ENCODE assay signal across 21 cellular contexts in genomic region chr14:93462479-93462878, GRCh38. TPM values are rescaled to one million over a fixed set of nuclear protein-coding genes. Genes with fewer than 3 reads are reported as not detected.
DNase-seq lines count a peak whose midpoint lies in the region; FAIRE-seq and TF ChIP-seq lines count a peak whose summit lies in the region.
"Had no signal": no experiment of that assay in that cellular context is flagged by ENCODE, and none has a peak within 500 bp of the region (broad histone marks: within the 10 kb centered on the region; RNA-seq: fewer than 3 reads in every experiment).

No MANE protein-coding gene starts in this region.

- H3K27ac Mint-ChIP-seq in nephron progenitor cell: peak overlapping the region; percentile 60
- H3K27ac Mint-ChIP-seq: CD4-positive, alpha-beta T cell; HFFc6 had no signal

- no peak for FAIRE-seq in GM12892 (lab: Jason Lieb, UNC)
- FAIRE-seq: G401.6, GM12891, GM19239, HepG2, HTR-8/SVneo had no signal

- peaks cover 5% of the 10 kb centered on the region for H3K27me3 Mint-ChIP-seq in nephron progenitor cell (ENCODE audit: low read depth, poor library complexity)

- peak overlapping the region; percentile 61 for H3K9ac ChIP-seq in Loucy (ENCODE audit: low read depth, low read length, poor library complexity, severe bottlenecking)

- H3K4me3 Mint-ChIP-seq in nephron progenitor cell: no peak overlapping the region
- H3K4me3 Mint-ChIP-seq: CD4-positive, alpha-beta T cell; HFFc6 had no signal

- no peak for TF ChIP-seq POLR2A in GM12892 (IDR thresholded peaks at IDR 0.05; ENCODE audit: low read depth, low read length)

- TF ChIP-seq CTCF in Loucy (conservative IDR thresholded peaks at IDR 0.05; ENCODE audit: low read length) (no peak), nephron progenitor cell (IDR thresholded peaks at IDR 0.05) (no peak)

- H3K36me3 ChIP-seq in Loucy (ENCODE audit: insufficient read depth, low read length): no peaks in the 10 kb centered on the region

- no peaks in the 10 kb centered on the region for H4K20me1 ChIP-seq in Loucy (ENCODE audit: insufficient read depth, low read length, poor library complexity, severe bottlenecking)

- peaks cover 15% of the 10 kb centered on the region; the same call in 1 of the 2 replicates for H3K79me2 ChIP-seq in Loucy (ENCODE audit: insufficient read depth, low read length)

- peaks cover 5% of the 10 kb centered on the region for H3K4me1 Mint-ChIP-seq in nephron progenitor cell

- H3K36me3 Mint-ChIP-seq in nephron progenitor cell (ENCODE audit: low read depth): no peaks in the 10 kb centered on the region

- no peaks in the 10 kb centered on the region for H3K9me3 ChIP-seq in Loucy (ENCODE audit: insufficient read depth, low read depth, low read length)

- no peaks in the 10 kb centered on the region for H3K9me3 Mint-ChIP-seq in nephron progenitor cell
- H3K9me3 Mint-ChIP-seq: CD4-positive, alpha-beta T cell had no signal

- H3K4me3 ChIP-seq in Loucy (ENCODE audit: low read length, poor library complexity, severe bottlenecking): no peak overlapping the region

- H3K9me2 ChIP-seq in Loucy (replicated peaks; ENCODE audit: low read depth, low read length): no peaks in the 10 kb centered on the region

- DNase-seq in D341Med (ENCODE audit: low spot score) (peak; percentile 74), SK-N-DZ (ENCODE audit: low spot score) (peak; percentile 78), nephron progenitor cell (no peak), GM12892 (ENCODE audit: insufficient read length) (no peak), NCI-H146 (lab: John Stamatoyannopoulos, UW) (no peak)
- no peak for DNase-seq in activated CD4-positive, alpha-beta T cell treated with anti-CD3 and anti-CD28 coated beads for 4 hours
- DNase-seq: ACHN; C1 segment of cervical spinal cord; Calu3; CD4-positive, alpha-beta T cell; DMS153; DMS79 treated with DMSO at 0.1 percent for 48 hours; EL; HCEC 1CT; HFFc6 had no signal

- peaks cover 7% of the 10 kb centered on the region; the same call in 1 of the 2 replicates for H3F3A ChIP-seq in Loucy (ENCODE audit: low read depth)

- no peaks in the 10 kb centered on the region for H3K27me3 ChIP-seq in Loucy (ENCODE audit: insufficient read depth, low read length, poor library complexity, severe bottlenecking)

- peak overlapping the region; percentile 61 for H3K4me2 ChIP-seq in Loucy (ENCODE audit: low read depth, low read length, poor library complexity, severe bottlenecking)

- H3K4me1 ChIP-seq in Loucy (ENCODE audit: insufficient read depth, low read length, poor library complexity, severe bottlenecking): peaks cover 63% of the 10 kb centered on the region

- H2AFZ ChIP-seq in Loucy (ENCODE audit: low read length): peak overlapping the region; percentile 5; the same call in 1 of the 2 replicates

RNA-seq across cellular contexts. Expression of gene UNC79, which starts 31.7 kb away (rescaled TPM):
- 2.8 and 3.1 TPM in 2 replicates for polyA plus RNA-seq in SK-N-DZ (2014; cell fraction: cytosol; rRNA removed)
- polyA plus RNA-seq in SK-N-DZ (2014; cell fraction: nucleus; rRNA removed): 4.5 and 6.0 TPM in 2 replicates
- polyA plus RNA-seq in GM12892 (2012; ENCODE audit: missing spikeins): 0.11 TPM

Comparison
In these comparisons a context has a peak if more than half of its experiments do, and no peak if none do; other contexts are left out.
1. DNase-seq: peak in D341Med (single experiment) and SK-N-DZ (single experiment); none in nephron progenitor cell (single experiment), activated CD4-positive, alpha-beta T cell treated with anti-CD3 and anti-CD28 coated beads for 4 hours (0 of 2), GM12892 (single experiment) and NCI-H146 (single experiment).